8 cellular contexts compared by ENCODE assay signal in the genomic region with DNA sequence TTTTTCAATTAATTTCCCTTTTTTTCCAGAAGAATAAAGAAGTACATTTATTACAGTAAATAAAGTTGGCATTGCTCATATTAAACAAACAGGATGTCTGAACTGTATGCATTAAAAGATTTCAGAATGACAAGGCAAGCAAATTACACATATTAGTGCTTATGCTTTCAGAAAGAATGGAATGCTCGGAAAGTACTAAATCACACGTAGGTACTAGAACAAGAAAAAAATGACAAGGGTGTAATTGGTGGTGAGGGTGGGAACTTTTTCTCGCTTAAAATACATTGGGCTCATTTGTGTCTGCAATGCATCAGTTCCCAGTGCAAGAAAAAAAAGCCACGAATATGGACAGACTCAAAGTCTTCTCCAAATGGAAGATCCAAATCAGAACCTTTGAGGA. TPM values are rescaled to one million over a fixed set of nuclear protein-coding genes. Genes with fewer than 3 reads are reported as not detected.
DNase-seq lines count a peak whose midpoint lies in the region; ATAC-seq and TF ChIP-seq lines count a peak whose summit lies in the region.

No MANE protein-coding gene starts in this region.

- no peaks in the 10 kb centered on the region for H3K36me3 ChIP-seq in MM.1S (replicated peaks; ENCODE audit: insufficient read depth, low read length)

- peak overlapping the region; percentile 49; the same call in 1 of the 2 replicates for H3K27ac ChIP-seq in MM.1S (ENCODE audit: low read length)

- intact Hi-C loops in left colon (cut with DNase I, micrococcal nuclease) (no loop called here), lower leg skin (cut with DNase I; ENCODE audit: low total_unique reads) (no loop called here)

- peak; percentile 37 for DNase-seq in CD1c-positive myeloid dendritic cell (ENCODE audit: extremely low spot score)
- DNase-seq in MM.1S = no peak
- peak; percentile 11 for DNase-seq in germinal center (ENCODE audit: low spot score)
- DNase-seq in NCI-H2081 treated with DMSO at 0.1 percent for 48 hours (lab: John Stamatoyannopoulos, UW) = no peak
- DNase-seq in left colon = no peak
- DNase-seq in anterior cingulate cortex (lab: John Stamatoyannopoulos, UW) = no peak
- DNase-seq in lower leg skin (ENCODE audit: low spot score in 2 of 2) = no peak

- WGBS in lower leg skin, 2 donors = 71 to 85% methylated on average over 4 of the region's 4 CpGs

- H3K4me3 ChIP-seq in MM.1S (ENCODE audit: low read length) (no peak overlapping the region), lower leg skin (ENCODE audit: low read depth, poor library complexity, severe bottlenecking) (no peak overlapping the region)

- no peaks in the 10 kb centered on the region for H3K9me2 ChIP-seq in MM.1S (replicated peaks; ENCODE audit: insufficient read depth, low read length)

- TF ChIP-seq POLR2A in lower leg skin (IDR thresholded peaks at IDR 0.05) = no peak

- TF ChIP-seq CTCF in MM.1S (IDR thresholded peaks at IDR 0.05; ENCODE audit: low read length) (no peak), lower leg skin (IDR thresholded peaks at IDR 0.05) (no peak)

- ATAC-seq in GM21528 (IDR thresholded peaks at IDR 0.05; ENCODE audit: low FRiP score, unreplicated experiment) = peak; percentile 15
- ATAC-seq in left colon = no peak

- no peaks in the 10 kb centered on the region for H3K79me2 ChIP-seq in MM.1S (ENCODE audit: low read length)

- no peak overlapping the region for H3K9ac ChIP-seq in MM.1S (ENCODE audit: low read length)

- no peaks in the 10 kb centered on the region for H4K20me1 ChIP-seq in MM.1S (ENCODE audit: insufficient read depth, low read length)

- H3F3A ChIP-seq in MM.1S (ENCODE audit: insufficient read depth, low read length) = peaks cover 9% of the 10 kb centered on the region

- peaks cover 15% of the 10 kb centered on the region for H3K4me1 ChIP-seq in MM.1S (ENCODE audit: low read length)

- no peaks in the 10 kb centered on the region for H3K27me3 ChIP-seq in MM.1S (replicated peaks; ENCODE audit: insufficient read depth, low read length)

- peak overlapping the region; percentile 50; the same call in 1 of the 2 replicates for H3K4me2 ChIP-seq in MM.1S (ENCODE audit: low read depth, low read length)

- H3K9me3 ChIP-seq in MM.1S (replicated peaks; ENCODE audit: insufficient read depth, low read length) = no peaks in the 10 kb centered on the region

- H2AFZ ChIP-seq in MM.1S (ENCODE audit: low read length) = no peak overlapping the region

RNA-seq across cellular contexts. Expression of a gene that starts 33.3 kb away (rescaled TPM):
- total RNA-seq in left colon (100 to 1,000 TPM in 1 of 2 donors, 10 to 100 TPM in 1; 89.0 to 145 TPM), lower leg skin (10 to 100 TPM; 48.8 to 88.8 (median 57.4) TPM)

Comparison
In these comparisons a context has a peak if more than half of its experiments do, and no peak if none do; other contexts are left out.
1. DNase-seq: peak in CD1c-positive myeloid dendritic cell (single experiment) and germinal center (single experiment); none in MM.1S (single experiment), NCI-H2081 treated with DMSO at 0.1 percent for 48 hours (single experiment), left colon (0 of 2), anterior cingulate cortex (0 of 58) and lower leg skin (0 of 2).